In genomic region chr2:104853926-104854506, GRCh38 we compare ENCODE assay signal across 8 cellular contexts. TPM values are rescaled to one million over a fixed set of nuclear protein-coding genes. Genes with fewer than 3 reads are reported as not detected.
DNase-seq lines count a peak whose midpoint lies in the region; ATAC-seq and TF ChIP-seq lines count a peak whose summit lies in the region.

Gene POU3F3, plus strand, starts transcription at chr2:104854115. Its CDS starts 1,396 bp downstream, at chr2:104855511.

- H3K27me3 ChIP-seq in Peyer's patch = peaks cover 0 to 64% of the 10 kb centered on the region in 2 donors

- H3K4me1 ChIP-seq in Peyer's patch = peaks cover 0 to 43% (median 5%) of the 10 kb centered on the region in 4 donors

- no peaks in the 10 kb centered on the region for H3K9me3 ChIP-seq in Peyer's patch

- H3K36me3 Mint-ChIP-seq in stimulated activated effector memory CD8-positive, alpha-beta T cell treated with anti-CD3 and anti-CD28 coated beads, Interleukin-12 subunit alpha, Interleukin-12 subunit beta, amount 100 ng/mL, for 72 hours = peaks cover 18% of the 10 kb centered on the region

- no peak for TF ChIP-seq POLR2A in Peyer's patch (IDR thresholded peaks at IDR 0.05)
- TF ChIP-seq POLR2A in lower leg skin (IDR thresholded peaks at IDR 0.05) = no peak

- H3K9me3 Mint-ChIP-seq in stimulated activated effector memory CD8-positive, alpha-beta T cell treated with anti-CD3 and anti-CD28 coated beads, Interleukin-12 subunit alpha, Interleukin-12 subunit beta, amount 100 ng/mL, for 72 hours = no peaks in the 10 kb centered on the region

- no peaks in the 10 kb centered on the region for H3K36me3 ChIP-seq in Peyer's patch

- 1% methylated on average over 42 of the region's 42 CpGs for WGBS in lower leg skin, 2 donors

- intact Hi-C loops in lower leg skin (cut with DNase I; ENCODE audit: low total_unique reads) = no loop called here

- ATAC-seq in stimulated activated effector memory CD8-positive, alpha-beta T cell treated with anti-CD3 and anti-CD28 coated beads, Interleukin-12 subunit alpha, Interleukin-12 subunit beta, amount 100 ng/mL, for 72 hours = no peak
- ATAC-seq in GM18520 (IDR thresholded peaks at IDR 0.05; ENCODE audit: unreplicated experiment) = no peak

- DNase-seq in AG20443 (ENCODE audit: low spot score) (peak; percentile 52), H4 (ENCODE audit: low spot score) (peak; percentile 94), Peyer's patch (peak; percentile 27 to 75 (median 64)), lower leg skin (ENCODE audit: low spot score in 2 of 2) (peak; percentile 87 to 98), NCI-H226 (no peak)
- no peak for DNase-seq in stimulated activated effector memory CD8-positive, alpha-beta T cell treated with anti-CD3 and anti-CD28 coated beads, Interleukin-12 subunit alpha, Interleukin-12 subunit beta, amount 100 ng/mL, for 72 hours (ENCODE audit: low spot score in 2 of 2)

- H3K4me3 ChIP-seq in Peyer's patch (peak within 1 kb of the TSS; percentile 0 to 43 (median 42)), lower leg skin (ENCODE audit: low read depth, poor library complexity, severe bottlenecking) (peak within 1 kb of the TSS; percentile 24)

- peak within 1 kb of the TSS; percentile 79 for H3K27ac Mint-ChIP-seq in stimulated activated effector memory CD8-positive, alpha-beta T cell treated with anti-CD3 and anti-CD28 coated beads, Interleukin-12 subunit alpha, Interleukin-12 subunit beta, amount 100 ng/mL, for 72 hours

- H3K27ac ChIP-seq in Peyer's patch = no peak within 1 kb of the TSS
- H3K27ac ChIP-seq in cingulate gyrus (ENCODE audit: low read depth, low read length) = peak within 1 kb of the TSS; percentile 92

- peaks cover 44% of the 10 kb centered on the region for H3K4me1 Mint-ChIP-seq in stimulated activated effector memory CD8-positive, alpha-beta T cell treated with anti-CD3 and anti-CD28 coated beads, Interleukin-12 subunit alpha, Interleukin-12 subunit beta, amount 100 ng/mL, for 72 hours

- TF ChIP-seq CTCF in Peyer's patch (IDR thresholded peaks at IDR 0.05) (no peak), lower leg skin (IDR thresholded peaks at IDR 0.05) (no peak)

- H3K4me3 Mint-ChIP-seq in stimulated activated effector memory CD8-positive, alpha-beta T cell treated with anti-CD3 and anti-CD28 coated beads, Interleukin-12 subunit alpha, Interleukin-12 subunit beta, amount 100 ng/mL, for 72 hours = peak within 1 kb of the TSS; percentile 72

RNA-seq across cellular contexts. Expression of gene POU3F3, which starts in this region (rescaled TPM):
- total RNA-seq in H4 (2014; rRNA removed; shearing (Covaris generic)) = 1.3 and 2.6 TPM in 2 replicates
- total RNA-seq in Peyer's patch (under 1 TPM in 2 of 4 donors, not detected in 2; 0.18 to 0.40 TPM), lower leg skin (1 to 10 TPM in 3 of 4 donors, under 1 TPM in 1; 0.84 to 3.5 (median 2.1) TPM)

Comparison
In these comparisons a context has a peak if more than half of its experiments do, and no peak if none do; other contexts are left out.
1. Peak in DNase-seq and H3K4me3 ChIP-seq in Peyer's patch; RNA of the gene not detected or under 1 TPM.
2. DNase-seq: peak in AG20443 (single experiment), H4 (single experiment) and lower leg skin (2 of 2); none in stimulated activated effector memory CD8-positive, alpha-beta T cell treated with anti-CD3 and anti-CD28 coated beads, Interleukin-12 subunit alpha, Interleukin-12 subunit beta, amount 100 ng/mL, for 72 hours (0 of 2) and NCI-H226 (single experiment).